29 cellular contexts compared by ENCODE assay signal in genomic region chr18:30622635-30623034, GRCh38.
"Had no signal": no experiment of that assay in that cellular context is flagged by ENCODE, and none has a peak within 500 bp of the region (broad histone marks: within the 10 kb centered on the region; RNA-seq: fewer than 3 reads in every experiment).

No MANE protein-coding gene starts in this region.

- H3K27ac Mint-ChIP-seq: activated CD4-positive, alpha-beta memory T cell treated with anti-CD3 and anti-CD28 coated beads, Interleukin-2, amount 10 ng/mL, durations not matched to agents 7 days and 5 days; activated CD4-positive, alpha-beta T cell treated with anti-CD3 and anti-CD28 coated beads, Interleukin-2, amount 10 ng/mL, durations not matched to agents 7 days and 5 days; activated naive CD4-positive, alpha-beta T cell treated with anti-CD3 and anti-CD28 coated beads, Interleukin-2, amount 10 ng/mL, durations not matched to agents 7 days and 5 days; activated naive CD4-positive, alpha-beta T cell treated with anti-CD3 and anti-CD28 coated beads, Interleukin-2, amount 50 U/mL, for 72 hours; activated naive CD8-positive, alpha-beta T cell treated with anti-CD3 and anti-CD28 coated beads, Interleukin-2, amount 10 ng/mL, durations not matched to agents 7 days and 5 days; activated T-cell treated with anti-CD3 and anti-CD28 coated beads, Interleukin-2, amount 50 U/mL, for 24 hours; activated T-cell treated with anti-CD3 and anti-CD28 coated beads, Interleukin-2, amount 50 U/mL, for 72 hours; dendritic cell treated with granulocyte-macrophage colony-stimulating factor and Interleukin-4, amounts not matched to agents 40 ng/mL and 50 ng/mL, for 4 days; endodermal cell; T-helper 17 cell; T-helper 2 cell treated with Interferon-gamma antibody and Interleukin-4, amounts not matched to agents 5 μg/mL and 100 μg/mL, for 36 hours had no signal

- H3K9me3 ChIP-seq: gastrocnemius medialis had no signal

- DNase-seq: activated CD4-positive, alpha-beta memory T cell treated with anti-CD3 and anti-CD28 coated beads, Interleukin-2, amount 10 ng/mL, durations not matched to agents 7 days and 5 days; activated CD4-positive, alpha-beta T cell treated with anti-CD3 and anti-CD28 coated beads for 1 hour; activated CD4-positive, alpha-beta T cell treated with anti-CD3 and anti-CD28 coated beads for 4 hours; activated CD4-positive, alpha-beta T cell treated with anti-CD3 and anti-CD28 coated beads, Interleukin-2, amount 10 ng/mL, durations not matched to agents 7 days and 5 days; activated CD4-positive, alpha-beta T cell treated with anti-CD3 and anti-CD28 coated beads, Interleukin-2, amount 50 U/mL, for 4 hours; activated CD8-positive, alpha-beta memory T cell treated with anti-CD3 and anti-CD28 coated beads, Interleukin-2, amount 50 U/mL, for 48 hours; activated gamma-delta T cell; activated naive CD4-positive, alpha-beta T cell; activated naive CD4-positive, alpha-beta T cell treated with anti-CD3 and anti-CD28 coated beads, Interleukin-2, amount 10 ng/mL, durations not matched to agents 7 days and 5 days; activated naive CD8-positive, alpha-beta T cell treated with anti-CD3 and anti-CD28 coated beads, Interleukin-2, amount 10 ng/mL, durations not matched to agents 7 days and 5 days; activated T-cell treated with anti-CD3 and anti-CD28 coated beads for 4 hours; activated T-cell treated with anti-CD3 and anti-CD28 coated beads, Interleukin-2, amount 50 U/mL, for 24 hours; activated T-cell treated with anti-CD3 and anti-CD28 coated beads, Interleukin-2, amount 50 U/mL, for 72 hours; amniotic stem cell; anterior cingulate cortex; brain microvascular endothelial cell; dorsolateral prefrontal cortex; effector memory CD4-positive, alpha-beta T cell; endodermal cell; foreskin fibroblast; gastrocnemius medialis; T-helper 1 cell; T-helper 17 cell had no signal

- H3K4me3 ChIP-seq: coronary artery, dorsolateral prefrontal cortex, gastrocnemius medialis had no signal

- H3K36me3 ChIP-seq: brain microvascular endothelial cell, gastrocnemius medialis had no signal

- H3K4me3 Mint-ChIP-seq: activated CD4-positive, alpha-beta memory T cell treated with anti-CD3 and anti-CD28 coated beads, Interleukin-2, amount 10 ng/mL, durations not matched to agents 7 days and 5 days; activated CD4-positive, alpha-beta T cell treated with anti-CD3 and anti-CD28 coated beads, Interleukin-2, amount 10 ng/mL, durations not matched to agents 7 days and 5 days; activated naive CD4-positive, alpha-beta T cell treated with anti-CD3 and anti-CD28 coated beads, Interleukin-2, amount 10 ng/mL, durations not matched to agents 7 days and 5 days; activated naive CD8-positive, alpha-beta T cell treated with anti-CD3 and anti-CD28 coated beads, Interleukin-2, amount 10 ng/mL, durations not matched to agents 7 days and 5 days; activated T-cell treated with anti-CD3 and anti-CD28 coated beads, Interleukin-2, amount 50 U/mL, for 24 hours; activated T-cell treated with anti-CD3 and anti-CD28 coated beads, Interleukin-2, amount 50 U/mL, for 72 hours; central memory CD8-positive, alpha-beta T cell; dendritic cell treated with granulocyte-macrophage colony-stimulating factor and Interleukin-4, amounts not matched to agents 40 ng/mL and 50 ng/mL, for 4 days; endodermal cell; T-helper 17 cell; T-helper 2 cell treated with Interferon-gamma antibody and Interleukin-4, amounts not matched to agents 5 μg/mL and 100 μg/mL, for 36 hours had no signal

- ATAC-seq: activated naive CD4-positive, alpha-beta T cell treated with anti-CD3 and anti-CD28 coated beads, Interleukin-2, amount 50 U/mL, for 72 hours; activated T-cell treated with anti-CD3 and anti-CD28 coated beads, Interleukin-2, amount 50 U/mL, for 72 hours; esophagus mucosa; gastrocnemius medialis; T-helper 17 cell had no signal

- H3K27ac ChIP-seq: brain microvascular endothelial cell, coronary artery, dorsolateral prefrontal cortex, gastrocnemius medialis had no signal

- H3K4me1 Mint-ChIP-seq: activated CD4-positive, alpha-beta memory T cell treated with anti-CD3 and anti-CD28 coated beads, Interleukin-2, amount 10 ng/mL, durations not matched to agents 7 days and 5 days; activated CD4-positive, alpha-beta T cell treated with anti-CD3 and anti-CD28 coated beads, Interleukin-2, amount 10 ng/mL, durations not matched to agents 7 days and 5 days; activated naive CD4-positive, alpha-beta T cell treated with anti-CD3 and anti-CD28 coated beads, Interleukin-2, amount 10 ng/mL, durations not matched to agents 7 days and 5 days; activated naive CD8-positive, alpha-beta T cell treated with anti-CD3 and anti-CD28 coated beads, Interleukin-2, amount 10 ng/mL, durations not matched to agents 7 days and 5 days; central memory CD8-positive, alpha-beta T cell; T-helper 17 cell had no signal

- H3K4me1 ChIP-seq: gastrocnemius medialis had no signal

- H3K36me3 Mint-ChIP-seq: activated naive CD4-positive, alpha-beta T cell treated with anti-CD3 and anti-CD28 coated beads, Interleukin-2, amount 10 ng/mL, durations not matched to agents 7 days and 5 days; activated naive CD8-positive, alpha-beta T cell treated with anti-CD3 and anti-CD28 coated beads, Interleukin-2, amount 10 ng/mL, durations not matched to agents 7 days and 5 days had no signal

- H3K27me3 ChIP-seq: brain microvascular endothelial cell, gastrocnemius medialis had no signal

- H3K27me3 Mint-ChIP-seq: activated CD4-positive, alpha-beta memory T cell treated with anti-CD3 and anti-CD28 coated beads, Interleukin-2, amount 10 ng/mL, durations not matched to agents 7 days and 5 days; activated CD4-positive, alpha-beta T cell treated with anti-CD3 and anti-CD28 coated beads, Interleukin-2, amount 10 ng/mL, durations not matched to agents 7 days and 5 days; activated naive CD4-positive, alpha-beta T cell treated with anti-CD3 and anti-CD28 coated beads, Interleukin-2, amount 10 ng/mL, durations not matched to agents 7 days and 5 days; activated naive CD8-positive, alpha-beta T cell treated with anti-CD3 and anti-CD28 coated beads, Interleukin-2, amount 10 ng/mL, durations not matched to agents 7 days and 5 days; activated T-cell treated with anti-CD3 and anti-CD28 coated beads, Interleukin-2, amount 50 U/mL, for 24 hours; central memory CD8-positive, alpha-beta T cell; dendritic cell treated with granulocyte-macrophage colony-stimulating factor and Interleukin-4, amounts not matched to agents 40 ng/mL and 50 ng/mL, for 4 days; T-helper 17 cell had no signal

- H3K9me3 Mint-ChIP-seq: dendritic cell treated with granulocyte-macrophage colony-stimulating factor and Interleukin-4, amounts not matched to agents 40 ng/mL and 50 ng/mL, for 4 days had no signal
